In genomic region chr9:94039786-94040185, GRCh38 we compare ENCODE assay signal across 35 cellular contexts.
"Had no signal": no experiment of that assay in that cellular context is flagged by ENCODE, and none has a peak within 500 bp of the region (broad histone marks: within the 10 kb centered on the region; RNA-seq: fewer than 3 reads in every experiment).

No MANE protein-coding gene starts in this region.

- H3K4me3 ChIP-seq: MG63 had no signal

- H3K9me3 ChIP-seq: MG63 had no signal

- DNase-seq: Kasumi-1, MG63, MM.1S, MV-4-11, NCI-H1048, NCI-H1092, NCI-H1092 treated with DMSO at 0.1 percent for 48 hours, NCI-H1105, NCI-H1105 treated with DMSO at 0.1 percent for 48 hours, NCI-H1417, NCI-H1417 treated with DMSO at 0.1 percent for 48 hours, NCI-H1436, NCI-H1436 treated with DMSO at 0.1 percent for 48 hours, NCI-H146, NCI-H1694, NCI-H1694 treated with DMSO at 0.1 percent for 48 hours, NCI-H187, NCI-H187 treated with DMSO at 0.1 percent for 48 hours, NCI-H1930, NCI-H2029, NCI-H2029 treated with DMSO at 0.1 percent for 48 hours, NCI-H2081, NCI-H2081 treated with DMSO at 0.1 percent for 48 hours, NCI-H2107, NCI-H2171, NCI-H2171 treated with DMSO at 0.1 percent for 48 hours, NCI-H2227 treated with DMSO at 0.1 percent for 48 hours, NCI-H226, NCI-H345, NCI-H446, NCI-H446 treated with DMSO at 0.1 percent for 48 hours, NCI-H510A, NCI-H510A treated with DMSO at 0.1 percent for 48 hours, NCI-H524, NCI-H524 treated with DMSO at 0.1 percent for 48 hours had no signal
